15 cellular contexts compared by ENCODE assay signal in genomic region chr6:111631930-111632460, GRCh38. TPM values are rescaled to one million over a fixed set of nuclear protein-coding genes. Genes with fewer than 3 reads are reported as not detected.
A peak's percentile ranks its signal among the peaks of the same experiment; 100 is the strongest.
DNase-seq lines count a peak whose midpoint lies in the region; ATAC-seq, FAIRE-seq and TF ChIP-seq lines count a peak whose summit lies in the region.
"Had no signal": no experiment of that assay in that cellular context is flagged by ENCODE, and none has a peak within 500 bp of the region (broad histone marks: within the 10 kb centered on the region; RNA-seq: fewer than 3 reads in every experiment).

No MANE protein-coding gene starts in this region.

- no TSS peak for BruUV-seq in HepG2 (replicated peaks; lab: Mats Ljungman, UMichigan)
- no TSS peak for BruUV-seq in Panc1 (replicated peaks; lab: Mats Ljungman, UMichigan)
- BruUV-seq in Calu3 (replicated peaks; lab: Mats Ljungman, UMichigan) = no TSS peak

- H3K9ac ChIP-seq in HepG2 (ENCODE audit: insufficient read depth, low read depth, low read length) = no peak overlapping the region

- in situ Hi-C loops in HepG2 (cut with HindIII; ENCODE audit: extremely low pct_ligation_motif_present, low pct_unique_long_range_greater_than_20kb) (loop anchor here (25.0 kb wide), 2 partner anchors 270 to 570 kb away; no protein-coding TSS in a partner anchor), Panc1 (cut with HindIII; ENCODE audit: low pct_unique_long_range_greater_than_20kb, low sequenced_read_pairs) (no loop called here)

- WGBS in HepG2 (ENCODE audit: low lambda C conversion rate) = 77% methylated on average over 8 of the region's 8 CpGs
- WGBS in right lobe of liver (ENCODE audit: insufficient coverage, low coverage, low lambda C conversion rate, missing lambda C conversion rate) = 39% methylated on average over 5 of the region's 8 CpGs
- 84% methylated on average over 8 of the region's 8 CpGs for WGBS in esophagus muscularis mucosa

- CTCF ChIA-PET in HepG2 (lab: Yijun Ruan, JAX; ENCODE audit: low intra/inter-chr PET ratio, low total read pairs) = no interaction called here
- CTCF ChIA-PET in Panc1 (lab: Charles Lee) = no interaction called here
- CTCF ChIA-PET in Calu3 (lab: Charles Lee) = no interaction called here

- no peak for TF ChIP-seq RAD21 in HepG2 (CRISPR knock-in tag; IDR thresholded peaks at IDR 0.05)

- peak; percentile 56 for ATAC-seq in HepG2
- no peak for ATAC-seq in right lobe of liver
- 0 out of 2 replicates have a peak, but pooled peaks have one; percentile 36 for ATAC-seq in Panc1
- peak; percentile 96 for ATAC-seq in mucosa of descending colon
- ATAC-seq: natural killer cell had no signal

- H3K27ac ChIP-seq in HepG2 (ENCODE audit: extremely low read length, insufficient read depth, low read length) = no peak overlapping the region
- H3K27ac ChIP-seq in right lobe of liver = no peak overlapping the region
- H3K27ac ChIP-seq in Panc1 (ENCODE audit: low read length) = peak overlapping the region; percentile 13; the same call in 1 of the 2 replicates
- H3K27ac ChIP-seq in esophagus muscularis mucosa (replicated peaks in 1 of 4) = no peak overlapping the region
- H3K27ac ChIP-seq: cardiac muscle cell, suprapubic skin had no signal

- H3K4me3 ChIP-seq in HepG2 (replicated peaks in 1 of 3; ENCODE audit: insufficient read depth in 1 of 3, low read depth in 2 of 3, low read length in 3 of 3) (no peak overlapping the region), right lobe of liver (no peak overlapping the region), Panc1 (ENCODE audit: low read depth in 2 of 2, low read length in 2 of 2) (no peak overlapping the region), mucosa of descending colon (no peak overlapping the region), esophagus muscularis mucosa (no peak overlapping the region), MG63 (no peak overlapping the region)
- H3K4me3 ChIP-seq: cardiac muscle cell, suprapubic skin had no signal

- no peak for DNase-seq in HepG2 (ENCODE audit: low spot score)
- no peak for DNase-seq in right lobe of liver
- no peak for DNase-seq in Panc1 (ENCODE audit: low read depth, low spot score)
- DNase-seq in mucosa of descending colon = peak; percentile 77 to 85 (median 85)
- no peak for DNase-seq in Calu3
- no peak for DNase-seq in MV-4-11 (lab: John Stamatoyannopoulos, UW)
- DNase-seq in esophagus muscularis mucosa (ENCODE audit: extremely low spot score) = no peak
- no peak for DNase-seq in MG63
- DNase-seq: activated naive CD4-positive, alpha-beta T cell treated with anti-CD3 and anti-CD28 coated beads, Interleukin-2, amount 50 U/mL, for 16 hours; natural killer cell; NCI-H345 had no signal

- no peak overlapping the region for H3K27ac Mint-ChIP-seq in Calu3 (ENCODE audit: unreplicated experiment)
- H3K27ac Mint-ChIP-seq: natural killer cell had no signal

- no peak for TF ChIP-seq EP300 in HepG2 (IDR thresholded peaks at IDR 0.05; ENCODE audit: low read depth in 2 of 2, low read length in 2 of 2)
- TF ChIP-seq EP300 in HepG2 (CRISPR knock-in tag; IDR thresholded peaks at IDR 0.05; ENCODE audit: borderline replicate concordance) = no peak
- TF ChIP-seq EP300 in esophagus muscularis mucosa (IDR thresholded peaks at IDR 0.05) = no peak

- H3K4me1 ChIP-seq in HepG2 (ENCODE audit: insufficient read depth, low read length) (no peaks in the 10 kb centered on the region), right lobe of liver (no peaks in the 10 kb centered on the region), Panc1 (ENCODE audit: control insufficient read depth, insufficient read depth, low read length) (peaks cover 3% of the 10 kb centered on the region; the same call in 1 of the 2 replicates), mucosa of descending colon (ENCODE audit: low read depth) (peaks cover 14% of the 10 kb centered on the region), esophagus muscularis mucosa (peaks cover under 1 to 15% (median 8%) of the 10 kb centered on the region in 4 donors)

- intact Hi-C loops in HepG2 (cut with micrococcal nuclease; ENCODE audit: unreplicated experiment) (no loop called here), right lobe of liver (cut with DNase I) (no loop called here), Panc1 (cut with micrococcal nuclease; ENCODE audit: unreplicated experiment) (no loop called here), mucosa of descending colon (cut with DNase I, micrococcal nuclease) (no loop called here), Calu3 (cut with micrococcal nuclease; ENCODE audit: unreplicated experiment) (no loop called here), esophagus muscularis mucosa (cut with DNase I) (no loop called here)

- H3K36me3 ChIP-seq in HepG2 (replicated peaks in 1 of 2; ENCODE audit: control insufficient read depth in 1 of 2, insufficient read depth in 2 of 2, low read length in 2 of 2) (no peaks in the 10 kb centered on the region), right lobe of liver (no peaks in the 10 kb centered on the region), Panc1 (ENCODE audit: control insufficient read depth, insufficient read depth, low read length) (no peaks in the 10 kb centered on the region), mucosa of descending colon (ENCODE audit: low read depth) (no peaks in the 10 kb centered on the region), esophagus muscularis mucosa (no peaks in the 10 kb centered on the region), MG63 (no peaks in the 10 kb centered on the region)
- H3K36me3 ChIP-seq: cardiac muscle cell, suprapubic skin had no signal

- no peaks in the 10 kb centered on the region for H3K36me3 Mint-ChIP-seq in Calu3 (ENCODE audit: insufficient read depth, unreplicated experiment)

- no peaks in the 10 kb centered on the region for H3K27me3 Mint-ChIP-seq in Calu3 (ENCODE audit: unreplicated experiment)

- peaks cover 9% of the 10 kb centered on the region for H3K4me1 Mint-ChIP-seq in Calu3 (ENCODE audit: low read depth, unreplicated experiment)
- H3K4me1 Mint-ChIP-seq: natural killer cell had no signal

- FAIRE-seq in HepG2 (lab: Jason Lieb, UNC) = no peak
- FAIRE-seq: endometrium, GM12891 had no signal

- no peak overlapping the region for H3K4me3 Mint-ChIP-seq in Calu3 (ENCODE audit: low read depth, unreplicated experiment)
- H3K4me3 Mint-ChIP-seq: natural killer cell had no signal

- TF ChIP-seq CTCF in HepG2 (CRISPR knock-in tag; IDR thresholded peaks at IDR 0.05) = no peak
- TF ChIP-seq CTCF in right lobe of liver (IDR thresholded peaks at IDR 0.05) = no peak
- no peak for TF ChIP-seq CTCF in Panc1 (IDR thresholded peaks at IDR 0.05)
- TF ChIP-seq CTCF in mucosa of descending colon (IDR thresholded peaks at IDR 0.05) = no peak
- TF ChIP-seq CTCF in Calu3 (IDR thresholded peaks at IDR 0.05; ENCODE audit: unreplicated experiment) = no peak
- TF ChIP-seq CTCF in esophagus muscularis mucosa (IDR thresholded peaks at IDR 0.05) = no peak

- POLR2A ChIA-PET in HepG2 (lab: Yijun Ruan, JAX) (no interaction called here), Panc1 (lab: Charles Lee) (interaction anchor here (0.5 kb wide), 1 partner anchor 409 kb away, joined by 5 read pairs; no protein-coding TSS in a partner anchor)

- H3K9me3 ChIP-seq in HepG2 (ENCODE audit: low read length) (no peaks in the 10 kb centered on the region), right lobe of liver (no peaks in the 10 kb centered on the region), Panc1 (ENCODE audit: control insufficient read depth, insufficient read depth, low read depth, low read length) (0 out of 2 replicates have a peak, but pooled peaks cover 4% of the 10 kb centered on the region), mucosa of descending colon (no peaks in the 10 kb centered on the region), esophagus muscularis mucosa (no peaks in the 10 kb centered on the region), MG63 (no peaks in the 10 kb centered on the region)
- H3K9me3 ChIP-seq: suprapubic skin had no signal

- no peaks in the 10 kb centered on the region for H3K79me2 ChIP-seq in HepG2 (ENCODE audit: insufficient read depth, low read length)

- H3K27me3 ChIP-seq in HepG2 (ENCODE audit: control insufficient read depth in 1 of 2, insufficient read depth in 2 of 2, low read length in 2 of 2) (peaks cover 0 to 4% of the 10 kb centered on the region in 2 experiments; a peak in 1 of 5 replicates), right lobe of liver (no peaks in the 10 kb centered on the region), Panc1 (ENCODE audit: control insufficient read depth, insufficient read depth, low read length) (no peaks in the 10 kb centered on the region), esophagus muscularis mucosa (no peaks in the 10 kb centered on the region), MG63 (no peaks in the 10 kb centered on the region)
- H3K27me3 ChIP-seq: cardiac muscle cell, suprapubic skin had no signal

- no peaks in the 10 kb centered on the region for H4K20me1 ChIP-seq in HepG2 (ENCODE audit: insufficient read depth, low read length)

- no peak overlapping the region for H3K4me2 ChIP-seq in HepG2 (ENCODE audit: low read depth, low read length)

- H2AFZ ChIP-seq in HepG2 (ENCODE audit: low read length) = no peak overlapping the region

- H3K9me3 Mint-ChIP-seq in Calu3 (ENCODE audit: low read depth, unreplicated experiment) = no peaks in the 10 kb centered on the region

- TF ChIP-seq POLR2A in HepG2 (IDR thresholded peaks at IDR 0.05; ENCODE audit: insufficient read depth in 1 of 2, low read depth in 2 of 2, low read length in 2 of 2) = no peak
- no peak for TF ChIP-seq POLR2A in right lobe of liver (IDR thresholded peaks at IDR 0.05)
- no peak for TF ChIP-seq POLR2A in esophagus muscularis mucosa (IDR thresholded peaks at IDR 0.05; ENCODE audit: low read depth)

RNA-seq across cellular contexts. Expression of gene TRAF3IP2, which starts 26.3 kb away (rescaled TPM):
- total RNA-seq in HepG2 (2016; rRNA removed; fragmentation: Illumina TruSeq; extraction: Trizol) = 7.2 and 8.1 TPM in 2 replicates
- 3.0 and 3.4 TPM in 2 replicates for total RNA-seq in HepG2 (2016; cell fraction: cytosol; rRNA removed; fragmentation: Illumina TruSeq; extraction: Trizol; ENCODE audit: low read depth)
- 6.7 and 7.7 TPM in 2 replicates for total RNA-seq in HepG2 (2016; cell fraction: insoluble cytoplasmic fraction; rRNA removed; fragmentation: Illumina TruSeq; extraction: Trizol)
- total RNA-seq in HepG2 (2016; cell fraction: membrane; rRNA removed; fragmentation: Illumina TruSeq; extraction: Trizol) = 8.2 and 8.7 TPM in 2 replicates
- total RNA-seq in HepG2 (2016; cell fraction: nucleus; rRNA removed; fragmentation: Illumina TruSeq; extraction: Trizol) = 4.9 and 7.7 TPM in 2 replicates
- 6.7 and 9.0 TPM in 2 replicates for polyA plus RNA-seq in HepG2 (2011; rRNA removed)
- 6.2 and 8.5 TPM in 2 replicates for polyA plus RNA-seq in HepG2 (2011; cell fraction: cytosol; rRNA removed)
- 3.9 and 4.2 TPM in 2 replicates for polyA plus RNA-seq in HepG2 (2011; cell fraction: nucleus; rRNA removed)
- polyA plus RNA-seq in HepG2 (2012) = 7.5 and 14.6 TPM in 2 replicates
- polyA plus RNA-seq in HepG2 (2016; cell fraction: cytosol; fragmentation: Illumina TruSeq; extraction: Trizol; ENCODE audit: low read depth) = 2.9 and 3.1 TPM in 2 replicates
- polyA plus RNA-seq in HepG2 (2016; cell fraction: insoluble cytoplasmic fraction; fragmentation: Illumina TruSeq; extraction: Trizol; ENCODE audit: low read depth) = 7.0 and 10.0 TPM in 2 replicates
- 5.9 and 7.5 TPM in 2 replicates for polyA plus RNA-seq in HepG2 (2016; cell fraction: membrane; fragmentation: Illumina TruSeq; extraction: Trizol; ENCODE audit: low read depth)
- 4.2 and 6.1 TPM in 2 replicates for polyA plus RNA-seq in HepG2 (2016; cell fraction: nucleus; fragmentation: Illumina TruSeq; extraction: Trizol; ENCODE audit: insufficient read depth, low read depth)
- polyA minus RNA-seq in HepG2 (2011; rRNA and poly(A)+ RNA removed; ENCODE audit: low replicate concordance) = 22.7 and 33.3 TPM in 2 replicates
- 5.7 and 6.9 TPM in 2 replicates for polyA minus RNA-seq in HepG2 (2011; cell fraction: cytosol; rRNA and poly(A)+ RNA removed)
- 5.8 TPM in 2 replicates for polyA minus RNA-seq in HepG2 (2011; cell fraction: nucleus; rRNA and poly(A)+ RNA removed)
- total RNA-seq in right lobe of liver = 10 to 100 TPM in 2 of 6 experiments, 1 to 10 TPM in 4; 5.0 to 21.9 (median 8.6) TPM
- 43.3 TPM for total RNA-seq in Panc1 (2021; ENCODE audit: unreplicated experiment)
- polyA plus RNA-seq in Panc1 (2012; ENCODE audit: insufficient read length) = 27.5 TPM
- total RNA-seq in mucosa of descending colon = 10 to 100 TPM; 33.6 to 69.5 (median 67.2) TPM
- total RNA-seq in Calu3 (2022) = 39.2 and 42.0 TPM in 2 replicates
- 10 to 100 TPM; 16.6 to 37.1 (median 32.4) TPM for total RNA-seq in esophagus muscularis mucosa
- total RNA-seq in MG63 (2014; rRNA removed; shearing (Covaris generic); ENCODE audit: low replicate concordance) = 12.6 and 20.3 TPM in 2 replicates

Comparison
In these comparisons a context has a peak if more than half of its experiments do, and no peak if none do; other contexts are left out.
1. ATAC-seq: peak in HepG2 (single experiment), Panc1 (single experiment) and mucosa of descending colon (single experiment); none in right lobe of liver (0 of 4).
2. DNase-seq: peak in mucosa of descending colon (3 of 3); none in HepG2 (single experiment), right lobe of liver (0 of 3), Panc1 (single experiment), Calu3 (single experiment), MV-4-11 (single experiment), esophagus muscularis mucosa (single experiment) and MG63 (single experiment).